In genomic region chr3:32401541-32402052, GRCh38 we compare ENCODE assay signal across 8 cellular contexts. TPM values are rescaled to one million over a fixed set of nuclear protein-coding genes. Genes with fewer than 3 reads are reported as not detected.
A peak's percentile ranks its signal among the peaks of the same experiment; 100 is the strongest.
DNase-seq lines count a peak whose midpoint lies in the region; ATAC-seq and TF ChIP-seq lines count a peak whose summit lies in the region.

No MANE protein-coding gene starts in this region.

- H3K9me3 ChIP-seq in OCI-LY3 (ENCODE audit: insufficient read depth, low read length), result no peaks in the 10 kb centered on the region
- no peaks in the 10 kb centered on the region for H3K9me3 ChIP-seq in esophagus squamous epithelium
- no peaks in the 10 kb centered on the region for H3K9me3 ChIP-seq in mucosa of rectum (ENCODE audit: control insufficient read depth in 2 of 2, low read length in 2 of 2)

- H3K4me1 ChIP-seq in OCI-LY3 (ENCODE audit: low read length) (peaks cover 41% of the 10 kb centered on the region), esophagus squamous epithelium (peaks cover 8 to 60% (median 22%) of the 10 kb centered on the region in 3 donors), mucosa of rectum (ENCODE audit: control insufficient read depth in 2 of 2, insufficient read depth in 2 of 2, low read length in 2 of 2) (peaks cover 7 to 13% of the 10 kb centered on the region in 2 donors)

- H3K4me3 Mint-ChIP-seq in activated T-cell treated with anti-CD3 and anti-CD28 coated beads, Interleukin-2, amount 50 U/mL, for 72 hours, result peak overlapping the region; percentile 88 to 95
- H3K4me3 Mint-ChIP-seq in stimulated activated naive CD8-positive, alpha-beta T cell treated with anti-CD3 and anti-CD28 coated beads, Interleukin-15, amount 100 ng/mL, for 72 hours, result peak overlapping the region; percentile 83 to 86

- DNase-seq in AG10803 (ENCODE audit: low read depth) (peak; percentile 74), esophagus squamous epithelium (lab: John Stamatoyannopoulos, UW) (peak; percentile 46)
- DNase-seq in activated T-cell treated with anti-CD3 and anti-CD28 coated beads, Interleukin-2, amount 50 U/mL, for 72 hours, result peak; percentile 65 to 67
- DNase-seq in stimulated activated naive CD8-positive, alpha-beta T cell treated with anti-CD3 and anti-CD28 coated beads, Interleukin-15, amount 100 ng/mL, for 72 hours, result peak; percentile 48 to 58

- H3K27ac Mint-ChIP-seq in activated T-cell treated with anti-CD3 and anti-CD28 coated beads, Interleukin-2, amount 50 U/mL, for 72 hours, result peak overlapping the region; percentile 100
- H3K27ac Mint-ChIP-seq in stimulated activated naive CD8-positive, alpha-beta T cell treated with anti-CD3 and anti-CD28 coated beads, Interleukin-15, amount 100 ng/mL, for 72 hours, result peak overlapping the region; percentile 88 to 95

- H3K27ac ChIP-seq in OCI-LY3 (ENCODE audit: low read length) (peak overlapping the region; percentile 27), esophagus squamous epithelium (peak overlapping the region; percentile 72 to 84 (median 80)), mucosa of rectum (ENCODE audit: low read depth in 2 of 2, low read length in 2 of 2) (peak overlapping the region; percentile 86 to 88)

- TF ChIP-seq CTCF in AG10803 (conservative IDR thresholded peaks at IDR 0.05; ENCODE audit: low read length) (no peak), OCI-LY3 (IDR thresholded peaks at IDR 0.05; ENCODE audit: low read depth, low read length) (no peak), esophagus squamous epithelium (IDR thresholded peaks at IDR 0.05) (peak in 1 of 6 experiments; percentile 3)

- intact Hi-C loops in esophagus squamous epithelium (cut with DNase I), result no loop called here

- no peaks in the 10 kb centered on the region for H4K20me1 ChIP-seq in OCI-LY3 (ENCODE audit: insufficient read depth, low read length)

- H3K4me1 Mint-ChIP-seq in activated T-cell treated with anti-CD3 and anti-CD28 coated beads, Interleukin-2, amount 50 U/mL, for 72 hours (ENCODE audit: low read depth), result peaks cover 70% of the 10 kb centered on the region
- peaks cover 84% of the 10 kb centered on the region for H3K4me1 Mint-ChIP-seq in stimulated activated naive CD8-positive, alpha-beta T cell treated with anti-CD3 and anti-CD28 coated beads, Interleukin-15, amount 100 ng/mL, for 72 hours

- H3K9ac ChIP-seq in OCI-LY3 (ENCODE audit: low read length) (peak overlapping the region; percentile 82), mucosa of rectum (ENCODE audit: low read depth in 1 of 2, low read length in 2 of 2) (peak overlapping the region; percentile 72 to 74)

- H3K36me3 ChIP-seq in OCI-LY3 (replicated peaks; ENCODE audit: low read depth, low read length) (peaks cover 5% of the 10 kb centered on the region), esophagus squamous epithelium (no peaks in the 10 kb centered on the region), mucosa of rectum (ENCODE audit: control insufficient read depth in 2 of 2, insufficient read depth in 2 of 2, low read length in 2 of 2) (no peaks in the 10 kb centered on the region)

- peak; percentile 55 for ATAC-seq in HG03378 (IDR thresholded peaks at IDR 0.05; ENCODE audit: unreplicated experiment)
- peak; percentile 71 to 83 for ATAC-seq in activated T-cell treated with anti-CD3 and anti-CD28 coated beads, Interleukin-2, amount 50 U/mL, for 72 hours (replicated peaks in 1 of 2)
- peak; percentile 80 for ATAC-seq in stimulated activated naive CD8-positive, alpha-beta T cell treated with anti-CD3 and anti-CD28 coated beads, Interleukin-15, amount 100 ng/mL, for 72 hours

- H3K36me3 Mint-ChIP-seq in activated T-cell treated with anti-CD3 and anti-CD28 coated beads, Interleukin-2, amount 50 U/mL, for 72 hours (ENCODE audit: insufficient read depth in 2 of 2), result peaks cover 2 to 8% of the 10 kb centered on the region in 2 donors

- H3K4me2 ChIP-seq in OCI-LY3 (ENCODE audit: low read length), result peak overlapping the region; percentile 98

- H3K9me3 Mint-ChIP-seq in activated T-cell treated with anti-CD3 and anti-CD28 coated beads, Interleukin-2, amount 50 U/mL, for 72 hours, result no peaks in the 10 kb centered on the region
- no peaks in the 10 kb centered on the region for H3K9me3 Mint-ChIP-seq in stimulated activated naive CD8-positive, alpha-beta T cell treated with anti-CD3 and anti-CD28 coated beads, Interleukin-15, amount 100 ng/mL, for 72 hours

- 1 to 7% methylated on average over 6 to 9 of the region's 40 CpGs for WGBS in esophagus squamous epithelium, 2 donors

- peak; percentile 40 for TF ChIP-seq POLR2A in GM19193 (IDR thresholded peaks at IDR 0.05; ENCODE audit: extremely low read depth, insufficient read depth, insufficient read length)
- TF ChIP-seq POLR2A in esophagus squamous epithelium (IDR thresholded peaks at IDR 0.05), result peak in 1 of 4 donors; percentile 46

- H3K27me3 ChIP-seq in OCI-LY3 (ENCODE audit: low read depth, low read length) (no peaks in the 10 kb centered on the region), esophagus squamous epithelium (peaks cover 0 to 96% (median 0%) of the 10 kb centered on the region in 4 donors), mucosa of rectum (ENCODE audit: control insufficient read depth in 2 of 2, insufficient read depth in 2 of 2, low read length in 2 of 2) (no peaks in the 10 kb centered on the region)

- H3K4me3 ChIP-seq in AG10803 (ENCODE audit: low read length), result peak overlapping the region; percentile 56
- H3K4me3 ChIP-seq in OCI-LY3 (ENCODE audit: low read length), result peak overlapping the region; percentile 85
- peak overlapping the region; percentile 30 to 64 (median 44) for H3K4me3 ChIP-seq in esophagus squamous epithelium
- H3K4me3 ChIP-seq in mucosa of rectum (ENCODE audit: low read length in 2 of 2), result peak overlapping the region; percentile 64

- H3K27me3 Mint-ChIP-seq in activated T-cell treated with anti-CD3 and anti-CD28 coated beads, Interleukin-2, amount 50 U/mL, for 72 hours (ENCODE audit: low read depth), result no peaks in the 10 kb centered on the region
- H3K27me3 Mint-ChIP-seq in stimulated activated naive CD8-positive, alpha-beta T cell treated with anti-CD3 and anti-CD28 coated beads, Interleukin-15, amount 100 ng/mL, for 72 hours, result no peaks in the 10 kb centered on the region

- peaks cover 65% of the 10 kb centered on the region for H3K79me2 ChIP-seq in OCI-LY3 (ENCODE audit: low read length)

- H2AFZ ChIP-seq in OCI-LY3 (ENCODE audit: low read depth, low read length), result peak overlapping the region; percentile 76

RNA-seq across cellular contexts. Expression of gene CMTM7, which starts 9.9 kb away (rescaled TPM):
- 10 to 100 TPM; 61.0 to 72.3 TPM for total RNA-seq in activated T-cell treated with anti-CD3 and anti-CD28 coated beads, Interleukin-2, amount 50 U/mL, for 72 hours
- total RNA-seq in esophagus squamous epithelium, result 1 to 10 TPM in 2 of 4 donors, under 1 TPM in 1, not detected in 1; 0.35 to 6.7 (median 3.0) TPM

Comparison
In these comparisons a context has a peak if more than half of its experiments do, and no peak if none do; other contexts are left out.
1. Peak in every context shown above with its lines: DNase-seq, ATAC-seq, H3K4me3 ChIP-seq and H3K27ac ChIP-seq.
2. H3K27ac ChIP-seq: peak in every context shown above with its lines; median percentile 87 in mucosa of rectum; 80 in esophagus squamous epithelium; 27 in OCI-LY3.
3. RNA of gene CMTM7, which starts 9.9 kb away (total RNA-seq): 61.0 to 72.3 TPM in activated T-cell treated with anti-CD3 and anti-CD28 coated beads, Interleukin-2, amount 50 U/mL, for 72 hours; 0.35 to 6.7 TPM in esophagus squamous epithelium; every median in the first group is over 4 times any median in the second.